In genomic region chr4:118997601-118998000, GRCh38 we compare ENCODE assay signal across 15 cellular contexts.
DNase-seq lines count a peak whose midpoint lies in the region; ATAC-seq and TF ChIP-seq lines count a peak whose summit lies in the region.
"Had no signal": no experiment of that assay in that cellular context is flagged by ENCODE, and none has a peak within 500 bp of the region (broad histone marks: within the 10 kb centered on the region; RNA-seq: fewer than 3 reads in every experiment).

No MANE protein-coding gene starts in this region.

- H3K27me3 ChIP-seq in right cardiac atrium (ENCODE audit: control insufficient read depth, insufficient read depth) (no peaks in the 10 kb centered on the region), smooth muscle cell (ENCODE audit: low read depth) (no peaks in the 10 kb centered on the region), A673 (replicated peaks; ENCODE audit: insufficient read depth, low read depth, low read length, poor library complexity) (no peaks in the 10 kb centered on the region)
- H3K27me3 ChIP-seq: BE2C had no signal

- H4K20me1 ChIP-seq in smooth muscle cell (ENCODE audit: low read depth): no peaks in the 10 kb centered on the region

- intact Hi-C loops in right cardiac atrium (cut with DNase I) (no loop called here), A673 (cut with micrococcal nuclease; ENCODE audit: unreplicated experiment) (no loop called here)

- no peaks in the 10 kb centered on the region for H3K9me3 ChIP-seq in right cardiac atrium (ENCODE audit: control insufficient read depth, low read length)
- no peaks in the 10 kb centered on the region for H3K9me3 ChIP-seq in smooth muscle cell (replicated peaks; ENCODE audit: low read depth)
- H3K9me3 ChIP-seq in A673 (ENCODE audit: low read depth, low read length, poor library complexity, severe bottlenecking): no peaks in the 10 kb centered on the region
- H3K9me3 ChIP-seq: BE2C had no signal

- H3F3A ChIP-seq in smooth muscle cell (ENCODE audit: low read depth): no peaks in the 10 kb centered on the region

- H3K4me2 ChIP-seq in smooth muscle cell: peak overlapping the region; percentile 5

- ATAC-seq in right cardiac atrium (peak in 1 of 2 donors; percentile 44), HG02759 (IDR thresholded peaks at IDR 0.05; ENCODE audit: unreplicated experiment) (no peak)
- ATAC-seq: stimulated activated naive B cell treated with anti-CD40 and anti-IgM and Interleukin-4, amounts not matched to agents 10 μg/mL and 1 μg/mL and 100 μg/mL, for 72 hours had no signal

- H3K9ac ChIP-seq in smooth muscle cell (ENCODE audit: low read depth): no peak overlapping the region

- no peaks in the 10 kb centered on the region for H3K36me3 ChIP-seq in smooth muscle cell (ENCODE audit: low read depth)
- no peaks in the 10 kb centered on the region for H3K36me3 ChIP-seq in A673 (ENCODE audit: insufficient read depth, low read length, poor library complexity, severe bottlenecking)

- DNase-seq in GM03348 (ENCODE audit: low spot score) (peak; percentile 31), choroid plexus epithelial cell (ENCODE audit: low read depth) (peak; percentile 19), right cardiac atrium (no peak), smooth muscle cell (lab: John Stamatoyannopoulos, UW; ENCODE audit: unreplicated experiment) (no peak), 8988T (no peak), A673 (ENCODE audit: low spot score) (no peak)
- DNase-seq in stimulated activated CD4-positive, alpha-beta T cell treated with anti-CD3 and anti-CD28 coated beads, Interleukin-4, amount 100 ng/mL, for 24 hours: no peak
- DNase-seq: activated effector memory CD4-positive, alpha-beta T cell treated with Interleukin-2 at 50 U/mL for 16 hours; BE2C; glutamatergic neuron; Karpas-422; kidney glomerular epithelial cell; naive B cell; stimulated activated naive B cell treated with anti-CD40 and anti-IgM and Interleukin-4, amounts not matched to agents 10 μg/mL and 1 μg/mL and 100 μg/mL, for 72 hours had no signal

- H2AFZ ChIP-seq in smooth muscle cell (ENCODE audit: low read depth): no peak overlapping the region

- no peaks in the 10 kb centered on the region for H3K79me2 ChIP-seq in smooth muscle cell (ENCODE audit: low read depth)

- peaks cover 7% of the 10 kb centered on the region for H3K4me1 ChIP-seq in right cardiac atrium (ENCODE audit: control insufficient read depth, insufficient read depth, low read length)
- no peaks in the 10 kb centered on the region for H3K4me1 ChIP-seq in smooth muscle cell (ENCODE audit: low read depth)
- no peaks in the 10 kb centered on the region for H3K4me1 ChIP-seq in A673 (ENCODE audit: insufficient read depth, low read length, poor library complexity, severe bottlenecking)

- POLR2A ChIA-PET in A673 (lab: Charles Lee; ENCODE audit: low non-redundant PET): no interaction called here

- BruUV-seq in A673 (replicated peaks; lab: Mats Ljungman, UMichigan): no TSS peak

- H3K27ac ChIP-seq in right cardiac atrium (ENCODE audit: low read length): peak overlapping the region; percentile 94
- peak overlapping the region; percentile 8 for H3K27ac ChIP-seq in smooth muscle cell (ENCODE audit: low read depth)
- H3K27ac ChIP-seq in A673 (ENCODE audit: low read depth, low read length, poor library complexity, severe bottlenecking): no peak overlapping the region

- CTCF ChIA-PET in A673 (lab: Charles Lee): no interaction called here

- TF ChIP-seq CTCF in choroid plexus epithelial cell (conservative IDR thresholded peaks at IDR 0.05; ENCODE audit: low read depth, low read length) (no peak), smooth muscle cell (IDR thresholded peaks at IDR 0.05; ENCODE audit: borderline replicate concordance, insufficient read depth, poor library complexity, severe bottlenecking) (no peak), A673 (conservative IDR thresholded peaks at IDR 0.05; ENCODE audit: low read depth, low read length) (no peak)

- H3K4me3 ChIP-seq in choroid plexus epithelial cell (ENCODE audit: low read depth, low read length) (no peak overlapping the region), right cardiac atrium (ENCODE audit: low read length) (no peak overlapping the region), smooth muscle cell (no peak overlapping the region), A673 (ENCODE audit: low read depth, low read length, poor library complexity, severe bottlenecking) (no peak overlapping the region)

Comparison
In these comparisons a context has a peak if more than half of its experiments do, and no peak if none do; other contexts are left out.
1. DNase-seq: peak in GM03348 (single experiment) and choroid plexus epithelial cell (single experiment); none in right cardiac atrium (0 of 3), smooth muscle cell (single experiment), 8988T (single experiment), A673 (single experiment) and stimulated activated CD4-positive, alpha-beta T cell treated with anti-CD3 and anti-CD28 coated beads, Interleukin-4, amount 100 ng/mL, for 24 hours (single experiment).